ENCODE assay signal across 15 cellular contexts in genomic region chr12:12399161-12399560, GRCh38. TPM values are rescaled to one million over a fixed set of nuclear protein-coding genes. Genes with fewer than 3 reads are reported as not detected.
DNase-seq lines count a peak whose midpoint lies in the region; ATAC-seq, FAIRE-seq and TF ChIP-seq lines count a peak whose summit lies in the region.
"Had no signal": no experiment of that assay in that cellular context is flagged by ENCODE, and none has a peak within 500 bp of the region (broad histone marks: within the 10 kb centered on the region; RNA-seq: fewer than 3 reads in every experiment).

No MANE protein-coding gene starts in this region.

- H3K27ac Mint-ChIP-seq in endothelial cell (ENCODE audit: unreplicated experiment): peak overlapping the region; percentile 13
- H3K27ac Mint-ChIP-seq: activated B cell treated with CpG ODN at 0.5 μM for 24 hours; activated naive CD8-positive, alpha-beta T cell had no signal

- no peak overlapping the region for H3K4me3 Mint-ChIP-seq in endothelial cell (ENCODE audit: unreplicated experiment)
- H3K4me3 Mint-ChIP-seq: activated B cell treated with CpG ODN at 0.5 μM for 24 hours; activated naive CD8-positive, alpha-beta T cell had no signal

- CTCF ChIA-PET in A549 (lab: Yijun Ruan, JAX) (interaction anchor here (0.6 to 3.5 kb wide), 10 partner anchors 12 to 317 kb away, joined by 3 to 8 read pairs (median 3); no protein-coding TSS in a partner anchor), HEK293 (lab: Yijun Ruan, JAX) (interaction anchor here (0.5 to 1.9 kb wide), 8 partner anchors 18 to 313 kb away, joined by 3 to 9 read pairs (median 4); no protein-coding TSS in a partner anchor)

- WGBS in A549 (ENCODE audit: missing lambda C conversion rate): 95% methylated on average over 1 of the region's 1 CpG
- WGBS in psoas muscle, 3 donors: 96 to 100% (median 97%) methylated on average over 1 of the region's 1 CpG

- POLR2A ChIA-PET in A549 (lab: Yijun Ruan, JAX): no interaction called here
- POLR2A ChIA-PET in HEK293 (lab: Yijun Ruan, JAX): no interaction called here

- TF ChIP-seq POLR2A in A549 (IDR thresholded peaks at IDR 0.05; ENCODE audit: low read length): no peak

- no peak overlapping the region for H3K4me3 ChIP-seq in A549
- H3K4me3 ChIP-seq in HEK293 (ENCODE audit: low read depth, low read length): no peak overlapping the region
- no peak overlapping the region for H3K4me3 ChIP-seq in psoas muscle
- H3K4me3 ChIP-seq: cardiac muscle cell had no signal

- H3K27me3 ChIP-seq in psoas muscle (ENCODE audit: insufficient read depth in 3 of 3, low read length in 2 of 3): no peaks in the 10 kb centered on the region
- H3K27me3 ChIP-seq: cardiac muscle cell had no signal

- TF ChIP-seq CTCF in A549 (IDR thresholded peaks at IDR 0.05): no peak
- TF ChIP-seq CTCF in HEK293 (tag by site-specific recombination; IDR thresholded peaks at IDR 0.05): no peak
- TF ChIP-seq CTCF in endothelial cell (IDR thresholded peaks at IDR 0.05; ENCODE audit: unreplicated experiment): no peak
- TF ChIP-seq CTCF in psoas muscle (IDR thresholded peaks at IDR 0.05): no peak

- H3K27ac ChIP-seq in A549: peak overlapping the region; percentile 82 to 88
- no peak overlapping the region for H3K27ac ChIP-seq in HEK293 (ENCODE audit: extremely low read depth, low read depth, low read length)
- peak overlapping the region; percentile 12 for H3K27ac ChIP-seq in psoas muscle
- H3K27ac ChIP-seq: cardiac muscle cell, KMS-11 had no signal

- DNase-seq in A549 (ENCODE audit: low read depth in 1 of 2, low spot score in 1 of 2) (no peak), endothelial cell (ENCODE audit: low spot score) (no peak), psoas muscle (no peak), NCI-H2107 (lab: John Stamatoyannopoulos, UW) (no peak), left lobe of liver (ENCODE audit: low spot score) (no peak), pons (ENCODE audit: low spot score) (no peak)
- DNase-seq: activated B cell treated with CpG ODN at 0.5 μM for 24 hours; NCI-H1436; stimulated activated CD4-positive, alpha-beta T cell treated with anti-CD3 and anti-CD28 coated beads, Interleukin-1b, Interleukin-23, amount 100 ng/mL, for 48 hours; stimulated activated CD8-positive, alpha-beta memory T cell treated with anti-CD3 and anti-CD28 coated beads, Interleukin-4, amount 100 ng/mL, for 48 hours had no signal

- no peak for TF ChIP-seq RAD21 in A549 (conservative IDR thresholded peaks at IDR 0.05 in 1 of 2, IDR thresholded peaks at IDR 0.05 in 1 of 2)

- no peak for TF ChIP-seq EP300 in A549 (IDR thresholded peaks at IDR 0.05)

- H3K36me3 ChIP-seq in HEK293 (ENCODE audit: control insufficient read depth in 2 of 2, insufficient read depth in 1 of 2, low read length in 2 of 2): no peaks in the 10 kb centered on the region
- H3K36me3 ChIP-seq in psoas muscle (ENCODE audit: insufficient read depth in 1 of 2, low read depth in 1 of 2): no peaks in the 10 kb centered on the region
- H3K36me3 ChIP-seq: cardiac muscle cell had no signal

- H3K4me1 ChIP-seq in A549 (peaks cover 60% of the 10 kb centered on the region), HEK293 (ENCODE audit: control insufficient read depth, insufficient read depth, low read length) (peaks cover 23% of the 10 kb centered on the region), psoas muscle (no peaks in the 10 kb centered on the region)

- ATAC-seq in A549 (no peak), psoas muscle (no peak), GM21786 (IDR thresholded peaks at IDR 0.05; ENCODE audit: unreplicated experiment) (no peak), left lobe of liver (no peak)

- H3K9me3 ChIP-seq in A549 (no peaks in the 10 kb centered on the region), HEK293 (ENCODE audit: control insufficient read depth, insufficient read depth, low read depth, low read length) (no peaks in the 10 kb centered on the region), psoas muscle (no peaks in the 10 kb centered on the region)

- H3K9me3 Mint-ChIP-seq in endothelial cell (ENCODE audit: unreplicated experiment): no peaks in the 10 kb centered on the region

- peaks cover 3% of the 10 kb centered on the region for H3K27me3 Mint-ChIP-seq in endothelial cell (ENCODE audit: unreplicated experiment)
- H3K27me3 Mint-ChIP-seq: activated B cell treated with CpG ODN at 0.5 μM for 24 hours; activated naive CD8-positive, alpha-beta T cell had no signal

- no peaks in the 10 kb centered on the region for H3K36me3 Mint-ChIP-seq in endothelial cell (ENCODE audit: low read depth, unreplicated experiment)

- intact Hi-C loops in psoas muscle (cut with DNase I): no loop called here

- no peak for FAIRE-seq in A549 (lab: Jason Lieb, UNC)

- peaks cover 14% of the 10 kb centered on the region for H3K4me1 Mint-ChIP-seq in endothelial cell (ENCODE audit: unreplicated experiment)
- H3K4me1 Mint-ChIP-seq: activated B cell treated with CpG ODN at 0.5 μM for 24 hours had no signal

- peak overlapping the region; percentile 63 for H3K4me2 ChIP-seq in A549
- H3K4me2 ChIP-seq: KMS-11 had no signal

TF ChIP-seq in A549, 52 proteins besides CTCF, POLR2A, EP300 and RAD21:
- 0 out of 2 replicates have a peak, but pooled peaks have one; percentile 36 for TF ChIP-seq HOXA7 (CRISPR knock-in tag; IDR thresholded peaks at IDR 0.05)
- TF ChIP-seq FOSB (CRISPR knock-in tag; IDR thresholded peaks at IDR 0.05): 0 out of 2 replicates have a peak, but pooled peaks have one; percentile 29
- 0 out of 2 replicates have a peak, but pooled peaks have one; percentile 16 for TF ChIP-seq ZNF302 (CRISPR knock-in tag; IDR thresholded peaks at IDR 0.05)
- TF ChIP-seq TP53 (CRISPR knock-in tag; IDR thresholded peaks at IDR 0.05): no peak

TF ChIP-seq in HEK293, 187 proteins besides CTCF, POLR2A, EP300 and RAD21:
- TF ChIP-seq ZNF658 (tag by site-specific recombination; IDR thresholded peaks at IDR 0.05): no peak
- TF ChIP-seq MYNN (tag by site-specific recombination; IDR thresholded peaks at IDR 0.05; ENCODE audit: borderline replicate concordance): 0 out of 2 replicates have a peak, but pooled peaks have one; percentile 3
- TF ChIP-seq ZNF366 (tag by site-specific recombination; conservative IDR thresholded peaks at IDR 0.05): peak; percentile 72

RNA-seq across cellular contexts. Expression of gene BORCS5, which starts 42.3 kb away (rescaled TPM):
- polyA plus RNA-seq in A549 (2011; rRNA removed): 10.2 and 13.7 TPM in 2 replicates
- polyA plus RNA-seq in A549 (2012; cell fraction: cytosol; rRNA removed): 15.0 and 17.7 TPM in 2 replicates
- polyA plus RNA-seq in A549 (2012; cell fraction: nucleus; rRNA removed): 22.1 and 29.4 TPM in 2 replicates
- 5.1 to 7.3 TPM (median 6.2 TPM) in 3 replicates for polyA plus RNA-seq in A549 (2017; fragmentation: RNase III; extraction: RNeasy Plus Mini Kit Qiagen cat#74134 plus additional on column Dnase treatment)
- 22.4 and 30.7 TPM in 2 replicates for polyA minus RNA-seq in A549 (2011; rRNA and poly(A)+ RNA removed)
- total RNA-seq in endothelial cell (ENCODE audit: unreplicated experiment): 10.4 TPM
- 10 to 100 TPM; 10.7 to 13.3 (median 11.8) TPM for total RNA-seq in psoas muscle
- 10 to 100 TPM in 1 of 3 donors, 1 to 10 TPM in 2; 4.3 to 12.3 (median 8.5) TPM for polyA plus RNA-seq in psoas muscle
- total RNA-seq in left lobe of liver: 8.3 TPM

RNA-seq across cellular contexts. Expression of gene MANSC1, which starts 49.1 kb away (rescaled TPM):
- polyA plus RNA-seq in A549 (2011; rRNA removed): 3.9 and 9.7 TPM in 2 replicates
- 0.86 and 1.1 TPM in 2 replicates for polyA plus RNA-seq in A549 (2012; cell fraction: cytosol; rRNA removed)
- polyA plus RNA-seq in A549 (2012; cell fraction: nucleus; rRNA removed): 0.47 and 0.86 TPM in 2 replicates
- 3.7 to 4.4 TPM (median 3.8 TPM) in 3 replicates for polyA plus RNA-seq in A549 (2017; fragmentation: RNase III; extraction: RNeasy Plus Mini Kit Qiagen cat#74134 plus additional on column Dnase treatment)
- 3.5 and 4.5 TPM in 2 replicates for polyA minus RNA-seq in A549 (2011; rRNA and poly(A)+ RNA removed)
- total RNA-seq in endothelial cell (ENCODE audit: unreplicated experiment): 21.7 TPM
- 1 to 10 TPM; 2.8 to 3.5 (median 3.3) TPM for total RNA-seq in psoas muscle
- polyA plus RNA-seq in psoas muscle: 1 to 10 TPM; 2.2 to 3.6 (median 3.2) TPM
- total RNA-seq in left lobe of liver: 6.6 TPM

Comparison
In these comparisons a context has a peak if more than half of its experiments do, and no peak if none do; other contexts are left out.
1. Of the 5 proteins assayed by ChIP-seq in both HEK293 and A549: peak only in HEK293: none; only in A549: HOXA7 and ZNF302; in both: none; in neither: 3.